In genomic region chr22:17303840-17304779, GRCh38 we compare ENCODE assay signal across 8 cellular contexts.
A peak's percentile ranks its signal among the peaks of the same experiment; 100 is the strongest.
DNase-seq lines count a peak whose midpoint lies in the region; ATAC-seq and TF ChIP-seq lines count a peak whose summit lies in the region.

No MANE protein-coding gene starts in this region.

- peak overlapping the region; percentile 90 for H3K27ac Mint-ChIP-seq in activated CD4-positive, alpha-beta T cell treated with anti-CD3 and anti-CD28 coated beads, Interleukin-2, amount 10 ng/mL, durations not matched to agents 24 days and 14 days

- no peaks in the 10 kb centered on the region for H3K4me1 ChIP-seq in mucosa of descending colon (ENCODE audit: low read depth)

- TF ChIP-seq CTCF in mucosa of descending colon (IDR thresholded peaks at IDR 0.05): no peak

- H3K4me3 ChIP-seq in mucosa of descending colon: no peak overlapping the region

- peak overlapping the region; percentile 75 for H3K4me3 Mint-ChIP-seq in activated CD4-positive, alpha-beta T cell treated with anti-CD3 and anti-CD28 coated beads, Interleukin-2, amount 10 ng/mL, durations not matched to agents 24 days and 14 days

- intact Hi-C loops in activated CD4-positive, alpha-beta T cell treated with anti-CD3 and anti-CD28 coated beads, Interleukin-2, amount 10 ng/mL, durations not matched to agents 24 days and 14 days (cut with micrococcal nuclease): loop anchor here (1.0 to 5.0 kb wide), 4 partner anchors 24 to 227 kb away; no protein-coding TSS in a partner anchor
- intact Hi-C loops in mucosa of descending colon (cut with DNase I, micrococcal nuclease): no loop called here
- intact Hi-C loops in left cardiac atrium (cut with DNase I): no loop called here

- ATAC-seq in GM21825 (IDR thresholded peaks at IDR 0.05; ENCODE audit: unreplicated experiment) (peak; percentile 87), mucosa of descending colon (peak; percentile 67), left cardiac atrium (no peak)

- H3K4me1 Mint-ChIP-seq in activated CD4-positive, alpha-beta T cell treated with anti-CD3 and anti-CD28 coated beads, Interleukin-2, amount 10 ng/mL, durations not matched to agents 24 days and 14 days: peaks cover 41% of the 10 kb centered on the region

- no peaks in the 10 kb centered on the region for H3K9me3 Mint-ChIP-seq in activated CD4-positive, alpha-beta T cell treated with anti-CD3 and anti-CD28 coated beads, Interleukin-2, amount 10 ng/mL, durations not matched to agents 24 days and 14 days

- no peaks in the 10 kb centered on the region for H3K36me3 ChIP-seq in mucosa of descending colon (ENCODE audit: low read depth)

- peaks cover 4% of the 10 kb centered on the region for H3K9me3 ChIP-seq in mucosa of descending colon

- no peaks in the 10 kb centered on the region for H3K36me3 Mint-ChIP-seq in activated CD4-positive, alpha-beta T cell treated with anti-CD3 and anti-CD28 coated beads, Interleukin-2, amount 10 ng/mL, durations not matched to agents 24 days and 14 days (ENCODE audit: low read depth)

- peak; percentile 70 for DNase-seq in CD1c-positive myeloid dendritic cell (ENCODE audit: extremely low spot score)
- peak; percentile 94 for DNase-seq in activated CD4-positive, alpha-beta T cell treated with anti-CD3 and anti-CD28 coated beads, Interleukin-2, amount 10 ng/mL, durations not matched to agents 24 days and 14 days
- peak in 1 of 3 donors; percentile 7 for DNase-seq in mucosa of descending colon
- no peak for DNase-seq in NCI-H2227 treated with DMSO at 0.1 percent for 48 hours (lab: John Stamatoyannopoulos, UW)
- DNase-seq in NCI-H2081 (lab: John Stamatoyannopoulos, UW): no peak
- DNase-seq in NCI-H146 (lab: John Stamatoyannopoulos, UW): no peak
- DNase-seq in left cardiac atrium: no peak

- H3K27me3 Mint-ChIP-seq in activated CD4-positive, alpha-beta T cell treated with anti-CD3 and anti-CD28 coated beads, Interleukin-2, amount 10 ng/mL, durations not matched to agents 24 days and 14 days: no peaks in the 10 kb centered on the region

Comparison
In these comparisons a context has a peak if more than half of its experiments do, and no peak if none do; other contexts are left out.
1. DNase-seq: peak in CD1c-positive myeloid dendritic cell (single experiment) and activated CD4-positive, alpha-beta T cell treated with anti-CD3 and anti-CD28 coated beads, Interleukin-2, amount 10 ng/mL, durations not matched to agents 24 days and 14 days (single experiment); none in NCI-H2227 treated with DMSO at 0.1 percent for 48 hours (single experiment), NCI-H2081 (0 of 2), NCI-H146 (single experiment) and left cardiac atrium (single experiment).
2. ATAC-seq: peak in GM21825 (single experiment) and mucosa of descending colon (single experiment); none in left cardiac atrium (0 of 2).